In the genomic region with DNA sequence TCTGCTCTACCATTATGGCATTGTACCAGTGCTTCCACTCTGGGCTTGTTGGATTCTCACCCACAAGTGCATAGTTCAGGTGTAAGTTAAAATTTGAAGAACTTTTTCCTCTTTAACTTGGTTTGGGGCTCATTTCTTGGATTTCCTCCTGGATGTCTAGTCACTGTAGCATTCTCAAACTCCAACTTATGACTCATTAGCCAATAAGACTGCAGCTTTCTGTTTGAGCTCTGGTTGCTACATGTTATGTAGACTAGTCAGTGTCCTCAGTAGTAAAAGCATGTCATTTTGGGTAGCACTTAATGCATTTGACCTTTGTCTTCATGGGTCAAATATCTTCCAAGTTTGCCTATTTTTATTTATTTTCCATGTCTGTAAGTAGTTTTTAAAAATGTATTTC, we compare ENCODE assay signal across 16 cellular contexts.
DNase-seq lines count a peak whose midpoint lies in the region; ATAC-seq, FAIRE-seq and TF ChIP-seq lines count a peak whose summit lies in the region.
"Had no signal": no experiment of that assay in that cellular context is flagged by ENCODE, and none has a peak within 500 bp of the region (broad histone marks: within the 10 kb centered on the region; RNA-seq: fewer than 3 reads in every experiment).

No MANE protein-coding gene starts in this region.

- TF ChIP-seq POLR2A in GM12892 (IDR thresholded peaks at IDR 0.05; ENCODE audit: low read depth, low read length) = no peak

- H3K27me3 Mint-ChIP-seq in HFFc6 (ENCODE audit: insufficient read depth) = no peaks in the 10 kb centered on the region
- H3K27me3 Mint-ChIP-seq in CD4-positive, alpha-beta T cell = no peaks in the 10 kb centered on the region
- H3K27me3 Mint-ChIP-seq: activated T-helper 17 cell treated with anti-CD3 and anti-CD28 coated beads, Interleukin-2, amount 50 U/mL, for 72 hours had no signal

- FAIRE-seq in GM12892 (lab: Jason Lieb, UNC) = no peak
- FAIRE-seq: G401.6 had no signal

- in situ Hi-C loops in astrocyte of the spinal cord (cut with HindIII; ENCODE audit: low sequenced_read_pairs) = no loop called here

- no peak for ATAC-seq in thoracic aorta (ENCODE audit: insufficient number of reproducible peaks, low FRiP score, low read depth)
- ATAC-seq in CD4-positive, alpha-beta T cell (ENCODE audit: poor library complexity) = no peak
- ATAC-seq: activated T-helper 17 cell treated with anti-CD3 and anti-CD28 coated beads, Interleukin-2, amount 50 U/mL, for 72 hours; body of pancreas; CD8-positive, alpha-beta T cell; heart left ventricle had no signal

- TF ChIP-seq CTCF in HFFc6 (IDR thresholded peaks at IDR 0.05) (no peak), astrocyte of the spinal cord (IDR thresholded peaks at IDR 0.05; ENCODE audit: low read depth, low read length) (no peak), fibroblast of villous mesenchyme (IDR thresholded peaks at IDR 0.05; ENCODE audit: insufficient read depth, low read depth, low read length) (no peak), thoracic aorta (IDR thresholded peaks at IDR 0.05) (no peak)
- no peak for TF ChIP-seq CTCF in CD4-positive, alpha-beta T cell (IDR thresholded peaks at IDR 0.05)

- POLR2A ChIA-PET in CD4-positive, alpha-beta T cell (lab: Charles Lee) = no interaction called here

- no peaks in the 10 kb centered on the region for H3K27me3 ChIP-seq in thoracic aorta (replicated peaks; ENCODE audit: insufficient read depth)
- no peaks in the 10 kb centered on the region for H3K27me3 ChIP-seq in CD4-positive, alpha-beta T cell (ENCODE audit: control insufficient read depth, insufficient read depth, low read length)
- H3K27me3 ChIP-seq: body of pancreas, heart left ventricle had no signal

- peaks cover 5% of the 10 kb centered on the region; the same call in 1 of the 2 replicates for H3K36me3 Mint-ChIP-seq in HFFc6 (ENCODE audit: low read depth)
- no peaks in the 10 kb centered on the region for H3K36me3 Mint-ChIP-seq in CD4-positive, alpha-beta T cell (ENCODE audit: low read depth)
- H3K36me3 Mint-ChIP-seq: CD8-positive, alpha-beta T cell had no signal

- no peaks in the 10 kb centered on the region for H3K36me3 ChIP-seq in thoracic aorta
- H3K36me3 ChIP-seq: heart left ventricle had no signal

- H3K4me1 ChIP-seq in thoracic aorta (ENCODE audit: control insufficient read depth in 1 of 2, low read depth in 2 of 2) = peaks cover 21 to 22% of the 10 kb centered on the region in 2 donors
- H3K4me1 ChIP-seq: body of pancreas, heart left ventricle had no signal

- H3K4me1 Mint-ChIP-seq in HFFc6 (ENCODE audit: low read depth) = peaks cover 13% of the 10 kb centered on the region
- H3K4me1 Mint-ChIP-seq in CD4-positive, alpha-beta T cell (ENCODE audit: low read depth) = no peaks in the 10 kb centered on the region
- H3K4me1 Mint-ChIP-seq: activated T-helper 17 cell treated with anti-CD3 and anti-CD28 coated beads, Interleukin-2, amount 50 U/mL, for 72 hours had no signal

- H3K4me3 Mint-ChIP-seq in HFFc6 = peak overlapping the region; percentile 60; the same call in 1 of the 2 replicates
- H3K4me3 Mint-ChIP-seq in CD4-positive, alpha-beta T cell = no peak overlapping the region
- H3K4me3 Mint-ChIP-seq: activated T-helper 17 cell treated with anti-CD3 and anti-CD28 coated beads, Interleukin-2, amount 50 U/mL, for 72 hours; CD8-positive, alpha-beta T cell had no signal

- H3K27ac Mint-ChIP-seq in HFFc6 = no peak overlapping the region
- no peak overlapping the region for H3K27ac Mint-ChIP-seq in CD4-positive, alpha-beta T cell
- H3K27ac Mint-ChIP-seq: activated T-helper 17 cell treated with anti-CD3 and anti-CD28 coated beads, Interleukin-2, amount 50 U/mL, for 72 hours; CD8-positive, alpha-beta T cell had no signal

- H3K9me3 ChIP-seq in thoracic aorta = no peaks in the 10 kb centered on the region
- H3K9me3 ChIP-seq in CD4-positive, alpha-beta T cell (ENCODE audit: control insufficient read depth, low read length) = peaks cover 14% of the 10 kb centered on the region
- H3K9me3 ChIP-seq: body of pancreas had no signal

- CTCF ChIA-PET in CD4-positive, alpha-beta T cell (lab: Charles Lee) = interaction anchor here (1.2 kb wide), 1 partner anchor 11 kb away, joined by 3 read pairs; no protein-coding TSS in a partner anchor

- no peak overlapping the region for H3K4me3 ChIP-seq in astrocyte of the spinal cord (ENCODE audit: low read depth, low read length)
- no peak overlapping the region for H3K4me3 ChIP-seq in fibroblast of villous mesenchyme (ENCODE audit: low read depth, low read length)
- H3K4me3 ChIP-seq in thoracic aorta = peak overlapping the region; percentile 18
- H3K4me3 ChIP-seq: body of pancreas, heart left ventricle had no signal

- H3K27ac ChIP-seq in thoracic aorta = peak overlapping the region in 1 of 2 donors; percentile 29
- no peak overlapping the region for H3K27ac ChIP-seq in CD4-positive, alpha-beta T cell (ENCODE audit: low read depth, low read length)
- H3K27ac ChIP-seq: body of pancreas, heart left ventricle had no signal

- intact Hi-C loops in CD4-positive, alpha-beta T cell (cut with DNase I, micrococcal nuclease) = no loop called here

- H3K9me3 Mint-ChIP-seq in HFFc6 = peaks cover 5% of the 10 kb centered on the region
- peaks cover 2% of the 10 kb centered on the region for H3K9me3 Mint-ChIP-seq in CD4-positive, alpha-beta T cell
- H3K9me3 Mint-ChIP-seq: activated T-helper 17 cell treated with anti-CD3 and anti-CD28 coated beads, Interleukin-2, amount 50 U/mL, for 72 hours had no signal

- DNase-seq in HFFc6 = peak; percentile 73
- peak; percentile 69 for DNase-seq in astrocyte of the spinal cord (ENCODE audit: low read depth, low spot score)
- peak; percentile 45 for DNase-seq in fibroblast of villous mesenchyme (ENCODE audit: low read depth)
- no peak for DNase-seq in thoracic aorta (ENCODE audit: low spot score)
- no peak for DNase-seq in CD4-positive, alpha-beta T cell
- no peak for DNase-seq in activated gamma-delta T cell treated with Interleukin-2 at 50 U/mL for 16 hours
- DNase-seq in GM12892 (ENCODE audit: insufficient read length) = no peak
- DNase-seq: activated CD4-positive, alpha-beta T cell treated with anti-CD3 and anti-CD28 coated beads, Interleukin-2, amount 50 U/mL, for 48 hours; body of pancreas; CD8-positive, alpha-beta T cell; effector memory CD4-positive, alpha-beta T cell; heart left ventricle; NCI-H1694; NCI-H510A treated with DMSO at 0.1 percent for 48 hours had no signal

Comparison
In these comparisons a context has a peak if more than half of its experiments do, and no peak if none do; other contexts are left out.
1. DNase-seq: peak in HFFc6 (single experiment), astrocyte of the spinal cord (single experiment) and fibroblast of villous mesenchyme (single experiment); none in thoracic aorta (single experiment), CD4-positive, alpha-beta T cell (0 of 10), activated gamma-delta T cell treated with Interleukin-2 at 50 U/mL for 16 hours (single experiment) and GM12892 (single experiment).